24 cellular contexts compared by ENCODE assay signal in genomic region chr20:503048-503737, GRCh38.
"Had no signal": no experiment of that assay in that cellular context is flagged by ENCODE, and none has a peak within 500 bp of the region (broad histone marks: within the 10 kb centered on the region; RNA-seq: fewer than 3 reads in every experiment).

No MANE protein-coding gene starts in this region.

- H3K4me3 ChIP-seq: SJSA1, SK-N-MC had no signal

- H3K27me3 ChIP-seq: SJSA1 had no signal

- DNase-seq: KBM-7, MV-4-11, NCI-H1048, NCI-H1105, NCI-H1417, NCI-H1436 treated with DMSO at 0.1 percent for 48 hours, NCI-H1694, NCI-H187 treated with DMSO at 0.1 percent for 48 hours, NCI-H2029 treated with DMSO at 0.1 percent for 48 hours, NCI-H2171, NCI-H226, NCI-H446, NCI-H510A, NCI-H524 treated with DMSO at 0.1 percent for 48 hours, NCI-H69, NCI-H774, Right ventricle myocardium superior, RPMI8226, SIG-M5 had no signal

- FAIRE-seq: HTR-8/SVneo, RCC 7860 had no signal

- H3K27ac ChIP-seq: HL-60, SJSA1, SK-N-MC had no signal

- H3K9me3 ChIP-seq: SJSA1 had no signal
